Comparison of ENCODE assay signal across 1 cellular context in the genomic region with DNA sequence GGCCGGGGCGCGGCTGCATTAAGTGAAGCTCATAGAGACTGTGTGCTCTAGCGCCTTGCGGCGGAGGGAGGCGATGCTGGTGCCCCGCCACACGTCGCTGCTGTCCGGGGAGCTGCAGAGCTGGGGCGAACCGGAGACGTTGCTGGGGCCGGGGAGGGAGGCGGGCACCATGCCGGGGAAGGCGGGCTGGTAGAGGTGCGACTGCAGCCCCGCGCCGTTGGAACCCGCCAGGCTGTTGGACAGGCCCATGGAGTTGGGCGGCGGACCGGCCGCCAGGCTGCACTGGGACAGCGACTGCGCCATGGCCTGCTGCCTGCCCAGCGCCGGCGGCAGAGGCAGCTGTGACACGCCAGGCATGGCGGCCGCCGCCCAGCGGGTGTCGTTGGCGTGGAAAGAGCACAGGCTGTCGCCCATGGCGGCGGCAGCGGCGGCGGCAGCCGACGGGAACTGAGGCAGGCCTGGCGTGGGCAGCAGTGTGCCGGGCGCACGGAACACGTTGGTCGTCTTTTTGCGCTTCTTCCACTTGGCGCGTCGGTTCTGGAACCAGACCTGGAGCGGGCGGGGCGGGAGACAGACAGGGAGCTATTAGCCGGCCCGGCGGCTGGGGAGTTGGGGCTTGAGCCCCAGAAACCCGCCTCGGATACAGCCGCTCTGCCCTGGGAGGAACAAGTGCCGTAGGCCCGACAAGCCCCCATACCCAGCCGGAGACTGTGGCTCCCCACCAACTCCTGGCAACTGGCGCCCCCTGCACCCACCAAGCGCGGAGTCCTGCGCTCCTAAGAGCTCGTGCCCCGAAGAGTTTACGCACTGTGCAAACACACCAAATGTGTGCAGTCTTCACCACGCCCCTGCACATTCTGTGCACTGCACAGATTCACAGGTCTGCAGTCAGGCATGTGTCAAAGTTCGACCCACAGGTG.
TF ChIP-seq lines count a peak whose summit lies in the region.

No MANE protein-coding gene starts in this region.

TF ChIP-seq in HCT116, 20 proteins besides CTCF, POLR2A, EP300 and RAD21 (continued from another document):
- TF ChIP-seq EZH2 (IDR thresholded peaks at IDR 0.05) = no peak
- peak; percentile 80 for TF ChIP-seq POLR2AphosphoS5 (IDR thresholded peaks at IDR 0.05; ENCODE audit: low read depth, low read length)
- TF ChIP-seq FOSL1 (IDR thresholded peaks at IDR 0.05; ENCODE audit: low read depth) = no peak
- TF ChIP-seq, protein P1, sequence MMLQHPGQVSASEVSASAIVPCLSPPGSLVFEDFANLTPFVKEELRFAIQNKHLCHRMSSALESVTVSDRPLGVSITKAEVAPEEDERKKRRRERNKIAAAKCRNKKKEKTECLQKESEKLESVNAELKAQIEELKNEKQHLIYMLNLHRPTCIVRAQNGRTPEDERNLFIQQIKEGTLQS (IDR thresholded peaks at IDR 0.05) = no peak
- TF ChIP-seq ELF1 (IDR thresholded peaks at IDR 0.05; ENCODE audit: borderline replicate concordance, low read depth) = no peak
- TF ChIP-seq, protein P2, sequence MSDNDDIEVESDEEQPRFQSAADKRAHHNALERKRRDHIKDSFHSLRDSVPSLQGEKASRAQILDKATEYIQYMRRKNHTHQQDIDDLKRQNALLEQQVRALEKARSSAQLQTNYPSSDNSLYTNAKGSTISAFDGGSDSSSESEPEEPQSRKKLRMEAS (IDR thresholded peaks at IDR 0.05) = peak; percentile 83
- no peak for TF ChIP-seq ZNF274 (IDR thresholded peaks at IDR 0.05; ENCODE audit: low read depth, low read length)
- TF ChIP-seq SRF (IDR thresholded peaks at IDR 0.05; ENCODE audit: low read depth) = no peak
- TF ChIP-seq EZH2phosphoT487 (IDR thresholded peaks at IDR 0.05; ENCODE audit: borderline replicate concordance) = no peak
